2 cellular contexts compared by ENCODE assay signal in the genomic region with DNA sequence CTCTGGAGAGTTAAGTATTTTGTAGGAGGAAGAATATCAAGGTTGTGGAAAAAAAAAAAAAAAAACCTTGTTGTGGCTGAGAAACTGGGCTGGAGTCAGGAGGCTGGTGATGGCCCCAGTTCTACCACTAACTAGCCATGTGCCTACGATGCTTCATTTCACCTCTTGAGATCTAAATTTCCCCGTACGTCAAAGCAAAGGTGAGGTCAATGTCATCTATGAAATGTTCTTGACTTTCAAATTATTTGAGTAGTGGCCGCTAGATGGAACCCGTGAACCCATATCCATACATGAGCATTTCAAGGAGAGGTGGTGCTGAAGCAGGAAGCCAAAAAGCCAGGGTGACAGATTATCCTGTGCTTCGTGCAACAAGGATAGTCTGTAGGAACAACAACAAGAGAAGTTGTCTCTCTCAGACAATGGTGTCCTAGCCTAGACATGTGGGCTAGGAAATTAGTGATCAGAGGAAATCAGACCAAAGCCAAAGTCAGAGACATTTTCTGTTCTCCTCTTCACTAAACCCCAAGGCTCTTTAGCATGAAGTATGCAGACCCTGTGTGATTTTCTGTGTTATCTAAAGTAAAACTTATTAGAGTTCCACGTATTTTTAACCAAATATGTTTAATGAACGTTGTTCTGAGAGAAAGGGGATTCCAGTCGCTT.
TF ChIP-seq lines count a peak whose summit lies in the region.

No MANE protein-coding gene starts in this region.

TF ChIP-seq in HCT116, 20 proteins besides CTCF, POLR2A, EP300 and RAD21:
- TF ChIP-seq CEBPB (IDR thresholded peaks at IDR 0.05; ENCODE audit: low read depth) (no peak), SIN3A (IDR thresholded peaks at IDR 0.05; ENCODE audit: low read depth) (no peak), EGR1 (IDR thresholded peaks at IDR 0.05; ENCODE audit: low read depth) (no peak), TCF7L2 (IDR thresholded peaks at IDR 0.05; ENCODE audit: borderline replicate concordance, extremely low read depth, insufficient read depth, insufficient read length) (no peak), EZH2phosphoT487 (IDR thresholded peaks at IDR 0.05; ENCODE audit: borderline replicate concordance) (no peak), ZFX (IDR thresholded peaks at IDR 0.05) (no peak), SP1 (IDR thresholded peaks at IDR 0.05; ENCODE audit: low read depth) (no peak), CBX3 (IDR thresholded peaks at IDR 0.05; ENCODE audit: low read depth) (no peak)
- TF ChIP-seq, protein P1, sequence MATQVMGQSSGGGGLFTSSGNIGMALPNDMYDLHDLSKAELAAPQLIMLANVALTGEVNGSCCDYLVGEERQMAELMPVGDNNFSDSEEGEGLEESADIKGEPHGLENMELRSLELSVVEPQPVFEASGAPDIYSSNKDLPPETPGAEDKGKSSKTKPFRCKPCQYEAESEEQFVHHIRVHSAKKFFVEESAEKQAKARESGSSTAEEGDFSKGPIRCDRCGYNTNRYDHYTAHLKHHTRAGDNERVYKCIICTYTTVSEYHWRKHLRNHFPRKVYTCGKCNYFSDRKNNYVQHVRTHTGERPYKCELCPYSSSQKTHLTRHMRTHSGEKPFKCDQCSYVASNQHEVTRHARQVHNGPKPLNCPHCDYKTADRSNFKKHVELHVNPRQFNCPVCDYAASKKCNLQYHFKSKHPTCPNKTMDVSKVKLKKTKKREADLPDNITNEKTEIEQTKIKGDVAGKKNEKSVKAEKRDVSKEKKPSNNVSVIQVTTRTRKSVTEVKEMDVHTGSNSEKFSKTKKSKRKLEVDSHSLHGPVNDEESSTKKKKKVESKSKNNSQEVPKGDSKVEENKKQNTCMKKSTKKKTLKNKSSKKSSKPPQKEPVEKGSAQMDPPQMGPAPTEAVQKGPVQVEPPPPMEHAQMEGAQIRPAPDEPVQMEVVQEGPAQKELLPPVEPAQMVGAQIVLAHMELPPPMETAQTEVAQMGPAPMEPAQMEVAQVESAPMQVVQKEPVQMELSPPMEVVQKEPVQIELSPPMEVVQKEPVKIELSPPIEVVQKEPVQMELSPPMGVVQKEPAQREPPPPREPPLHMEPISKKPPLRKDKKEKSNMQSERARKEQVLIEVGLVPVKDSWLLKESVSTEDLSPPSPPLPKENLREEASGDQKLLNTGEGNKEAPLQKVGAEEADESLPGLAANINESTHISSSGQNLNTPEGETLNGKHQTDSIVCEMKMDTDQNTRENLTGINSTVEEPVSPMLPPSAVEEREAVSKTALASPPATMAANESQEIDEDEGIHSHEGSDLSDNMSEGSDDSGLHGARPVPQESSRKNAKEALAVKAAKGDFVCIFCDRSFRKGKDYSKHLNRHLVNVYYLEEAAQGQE (IDR thresholded peaks at IDR 0.05; ENCODE audit: low read depth): no peak

TF ChIP-seq in SK-N-SH treated with all-trans-retinoic acid at 6 μM for 48 hours, 23 proteins besides CTCF, POLR2A, EP300 and RAD21:
- no peak for TF ChIP-seq PPARA (CRISPR knock-in tag; IDR thresholded peaks at IDR 0.05; ENCODE audit: borderline replicate concordance)
- TF ChIP-seq, protein P2, sequence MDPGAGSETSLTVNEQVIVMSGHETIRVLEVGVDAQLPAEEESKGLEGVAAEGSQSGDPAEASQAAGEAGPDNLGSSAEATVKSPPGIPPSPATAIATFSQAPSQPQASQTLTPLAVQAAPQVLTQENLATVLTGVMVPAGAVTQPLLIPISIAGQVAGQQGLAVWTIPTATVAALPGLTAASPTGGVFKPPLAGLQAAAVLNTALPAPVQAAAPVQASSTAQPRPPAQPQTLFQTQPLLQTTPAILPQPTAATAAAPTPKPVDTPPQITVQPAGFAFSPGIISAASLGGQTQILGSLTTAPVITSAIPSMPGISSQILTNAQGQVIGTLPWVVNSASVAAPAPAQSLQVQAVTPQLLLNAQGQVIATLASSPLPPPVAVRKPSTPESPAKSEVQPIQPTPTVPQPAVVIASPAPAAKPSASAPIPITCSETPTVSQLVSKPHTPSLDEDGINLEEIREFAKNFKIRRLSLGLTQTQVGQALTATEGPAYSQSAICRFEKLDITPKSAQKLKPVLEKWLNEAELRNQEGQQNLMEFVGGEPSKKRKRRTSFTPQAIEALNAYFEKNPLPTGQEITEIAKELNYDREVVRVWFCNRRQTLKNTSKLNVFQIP (CRISPR knock-in tag; IDR thresholded peaks at IDR 0.05; ENCODE audit: borderline replicate concordance, low read depth): no peak
- no peak for TF ChIP-seq ISL1 (CRISPR knock-in tag; IDR thresholded peaks at IDR 0.05)
- no peak for TF ChIP-seq TCF4 (CRISPR knock-in tag; IDR thresholded peaks at IDR 0.05; ENCODE audit: borderline replicate concordance)
- TF ChIP-seq OSR1 (CRISPR knock-in tag; IDR thresholded peaks at IDR 0.05): no peak
- TF ChIP-seq ZNF70 (CRISPR knock-in tag; IDR thresholded peaks at IDR 0.05): no peak
- TF ChIP-seq, protein P3, sequence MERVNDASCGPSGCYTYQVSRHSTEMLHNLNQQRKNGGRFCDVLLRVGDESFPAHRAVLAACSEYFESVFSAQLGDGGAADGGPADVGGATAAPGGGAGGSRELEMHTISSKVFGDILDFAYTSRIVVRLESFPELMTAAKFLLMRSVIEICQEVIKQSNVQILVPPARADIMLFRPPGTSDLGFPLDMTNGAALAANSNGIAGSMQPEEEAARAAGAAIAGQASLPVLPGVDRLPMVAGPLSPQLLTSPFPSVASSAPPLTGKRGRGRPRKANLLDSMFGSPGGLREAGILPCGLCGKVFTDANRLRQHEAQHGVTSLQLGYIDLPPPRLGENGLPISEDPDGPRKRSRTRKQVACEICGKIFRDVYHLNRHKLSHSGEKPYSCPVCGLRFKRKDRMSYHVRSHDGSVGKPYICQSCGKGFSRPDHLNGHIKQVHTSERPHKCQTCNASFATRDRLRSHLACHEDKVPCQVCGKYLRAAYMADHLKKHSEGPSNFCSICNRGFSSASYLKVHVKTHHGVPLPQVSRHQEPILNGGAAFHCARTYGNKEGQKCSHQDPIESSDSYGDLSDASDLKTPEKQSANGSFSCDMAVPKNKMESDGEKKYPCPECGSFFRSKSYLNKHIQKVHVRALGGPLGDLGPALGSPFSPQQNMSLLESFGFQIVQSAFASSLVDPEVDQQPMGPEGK (CRISPR knock-in tag; IDR thresholded peaks at IDR 0.05; ENCODE audit: borderline replicate concordance): no peak
- TF ChIP-seq, protein P4, sequence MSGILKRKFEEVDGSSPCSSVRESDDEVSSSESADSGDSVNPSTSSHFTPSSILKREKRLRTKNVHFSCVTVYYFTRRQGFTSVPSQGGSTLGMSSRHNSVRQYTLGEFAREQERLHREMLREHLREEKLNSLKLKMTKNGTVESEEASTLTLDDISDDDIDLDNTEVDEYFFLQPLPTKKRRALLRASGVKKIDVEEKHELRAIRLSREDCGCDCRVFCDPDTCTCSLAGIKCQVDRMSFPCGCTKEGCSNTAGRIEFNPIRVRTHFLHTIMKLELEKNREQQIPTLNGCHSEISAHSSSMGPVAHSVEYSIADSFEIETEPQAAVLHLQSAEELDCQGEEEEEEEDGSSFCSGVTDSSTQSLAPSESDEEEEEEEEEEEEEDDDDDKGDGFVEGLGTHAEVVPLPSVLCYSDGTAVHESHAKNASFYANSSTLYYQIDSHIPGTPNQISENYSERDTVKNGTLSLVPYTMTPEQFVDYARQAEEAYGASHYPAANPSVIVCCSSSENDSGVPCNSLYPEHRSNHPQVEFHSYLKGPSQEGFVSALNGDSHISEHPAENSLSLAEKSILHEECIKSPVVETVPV (CRISPR knock-in tag; IDR thresholded peaks at IDR 0.05): no peak
- TF ChIP-seq, protein P5, sequence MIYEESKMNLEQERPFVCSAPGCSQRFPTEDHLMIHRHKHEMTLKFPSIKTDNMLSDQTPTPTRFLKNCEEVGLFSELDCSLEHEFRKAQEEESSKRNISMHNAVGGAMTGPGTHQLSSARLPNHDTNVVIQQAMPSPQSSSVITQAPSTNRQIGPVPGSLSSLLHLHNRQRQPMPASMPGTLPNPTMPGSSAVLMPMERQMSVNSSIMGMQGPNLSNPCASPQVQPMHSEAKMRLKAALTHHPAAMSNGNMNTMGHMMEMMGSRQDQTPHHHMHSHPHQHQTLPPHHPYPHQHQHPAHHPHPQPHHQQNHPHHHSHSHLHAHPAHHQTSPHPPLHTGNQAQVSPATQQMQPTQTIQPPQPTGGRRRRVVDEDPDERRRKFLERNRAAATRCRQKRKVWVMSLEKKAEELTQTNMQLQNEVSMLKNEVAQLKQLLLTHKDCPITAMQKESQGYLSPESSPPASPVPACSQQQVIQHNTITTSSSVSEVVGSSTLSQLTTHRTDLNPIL (CRISPR knock-in tag; IDR thresholded peaks at IDR 0.05; ENCODE audit: low read depth): no peak
- TF ChIP-seq GLIS3 (CRISPR knock-in tag; IDR thresholded peaks at IDR 0.05): no peak
- TF ChIP-seq ZNF565 (CRISPR knock-in tag; conservative IDR thresholded peaks at IDR 0.05; ENCODE audit: low read depth): no peak
- TF ChIP-seq TOX (CRISPR knock-in tag; IDR thresholded peaks at IDR 0.05; ENCODE audit: borderline replicate concordance): no peak
- no peak for TF ChIP-seq ZNF8 (CRISPR knock-in tag; IDR thresholded peaks at IDR 0.05)
